In the genomic region with DNA sequence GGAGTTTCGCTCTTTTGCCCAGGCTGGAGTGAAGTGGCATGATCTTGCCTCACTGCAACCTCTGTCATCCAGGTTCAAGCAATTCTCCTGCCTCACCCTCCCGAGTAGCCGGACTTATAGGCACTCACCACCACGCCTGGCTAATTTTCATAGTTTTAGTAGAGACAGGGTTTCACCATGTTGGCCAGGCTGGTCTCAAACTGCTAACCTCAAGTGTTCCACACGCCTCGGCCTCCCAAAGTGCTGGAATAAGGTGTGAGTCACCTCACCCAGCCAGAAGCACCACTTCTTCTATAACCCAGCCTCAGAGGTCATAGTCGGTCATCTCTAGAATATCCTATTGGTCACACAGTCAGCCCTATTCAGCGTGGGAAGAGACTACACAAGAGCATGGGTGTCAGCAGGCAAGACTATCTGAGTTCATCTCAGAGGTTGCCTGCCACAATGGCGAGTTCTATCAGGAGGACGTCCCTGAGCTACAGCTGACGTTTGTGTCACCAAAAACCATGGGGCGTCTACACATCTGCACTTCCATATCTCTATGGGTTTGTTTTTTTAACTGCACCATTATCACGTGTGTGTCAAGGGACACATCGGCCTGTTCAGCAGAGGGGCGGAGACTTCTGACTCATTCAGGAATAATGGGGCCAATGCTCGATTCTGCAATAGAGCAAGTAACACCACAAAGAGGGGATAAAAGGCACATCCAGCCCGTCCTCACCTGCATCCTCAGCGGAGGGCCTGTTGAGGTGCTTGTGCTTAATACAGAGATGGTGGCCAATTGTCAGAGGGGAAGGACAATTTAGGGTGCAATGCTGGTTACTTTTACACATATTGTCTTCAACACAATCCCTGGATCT, we compare ENCODE assay signal across 1 cellular context.
TF ChIP-seq lines count a peak whose summit lies in the region.

No MANE protein-coding gene starts in this region.

TF ChIP-seq in K562, 482 proteins besides CTCF, POLR2A, EP300 and RAD21 (continued from another document and continues in another):
- TF ChIP-seq, protein P1, sequence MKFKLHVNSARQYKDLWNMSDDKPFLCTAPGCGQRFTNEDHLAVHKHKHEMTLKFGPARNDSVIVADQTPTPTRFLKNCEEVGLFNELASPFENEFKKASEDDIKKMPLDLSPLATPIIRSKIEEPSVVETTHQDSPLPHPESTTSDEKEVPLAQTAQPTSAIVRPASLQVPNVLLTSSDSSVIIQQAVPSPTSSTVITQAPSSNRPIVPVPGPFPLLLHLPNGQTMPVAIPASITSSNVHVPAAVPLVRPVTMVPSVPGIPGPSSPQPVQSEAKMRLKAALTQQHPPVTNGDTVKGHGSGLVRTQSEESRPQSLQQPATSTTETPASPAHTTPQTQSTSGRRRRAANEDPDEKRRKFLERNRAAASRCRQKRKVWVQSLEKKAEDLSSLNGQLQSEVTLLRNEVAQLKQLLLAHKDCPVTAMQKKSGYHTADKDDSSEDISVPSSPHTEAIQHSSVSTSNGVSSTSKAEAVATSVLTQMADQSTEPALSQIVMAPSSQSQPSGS (CRISPR knock-in tag; IDR thresholded peaks at IDR 0.05), result no peak
- TF ChIP-seq POLR2G (IDR thresholded peaks at IDR 0.05; ENCODE audit: low read depth, low read length) (no peak), ZNF511 (CRISPR knock-in tag; IDR thresholded peaks at IDR 0.05) (no peak), POLR3A (IDR thresholded peaks at IDR 0.05; ENCODE audit: borderline replicate concordance, extremely low read depth, insufficient read depth, insufficient read length) (no peak), VEZF1 (CRISPR knock-in tag; IDR thresholded peaks at IDR 0.05) (peak; percentile 71), ZNF512 (tag; IDR thresholded peaks at IDR 0.05) (peak; percentile 8; the same call in 1 of the 2 replicates), CAMTA2 (CRISPR knock-in tag; conservative IDR thresholded peaks at IDR 0.05) (no peak), ZNF239 (CRISPR knock-in tag; IDR thresholded peaks at IDR 0.05) (peak; percentile 68), ZNF589 (CRISPR knock-in tag; IDR thresholded peaks at IDR 0.05; ENCODE audit: low read depth) (peak; percentile 69; the same call in 1 of the 2 replicates), ZBTB12 (CRISPR knock-in tag; IDR thresholded peaks at IDR 0.05) (peak; percentile 75), CCNT2 (IDR thresholded peaks at IDR 0.05; ENCODE audit: borderline replicate concordance, extremely low read depth, insufficient read length, low read depth, low read length) (peak; percentile 79), EWSR1 (IDR thresholded peaks at IDR 0.05; ENCODE audit: borderline replicate concordance, low read depth, partially characterized antibody) (no peak), ZNF12 (CRISPR knock-in tag; IDR thresholded peaks at IDR 0.05) (peak; percentile 69; the same call in 1 of the 2 replicates), SAFB (IDR thresholded peaks at IDR 0.05; ENCODE audit: borderline replicate concordance, low read depth, low read length) (no peak), CREB1 (IDR thresholded peaks at IDR 0.05) (peak; percentile 83), CREB1 (CRISPR knock-in tag; IDR thresholded peaks at IDR 0.05) (peak; percentile 85), NCOA1 (IDR thresholded peaks at IDR 0.05; ENCODE audit: low read depth) (peak; percentile 85; the same call in 1 of the 2 replicates), MNT (conservative IDR thresholded peaks at IDR 0.05) (peak; percentile 95 to 98), ZSCAN29 (IDR thresholded peaks at IDR 0.05) (peak; percentile 53; the same call in 1 of the 2 replicates), THAP12 (CRISPR knock-in tag; IDR thresholded peaks at IDR 0.05) (no peak), CHD4 (IDR thresholded peaks at IDR 0.05; ENCODE audit: insufficient read depth, insufficient replicate concordance, low read depth, low read length, poor library complexity, severe bottlenecking) (peak; percentile 38), ARID1B (IDR thresholded peaks at IDR 0.05) (peak; percentile 87), DNMT1 (IDR thresholded peaks at IDR 0.05) (no peak), C11orf30 (IDR thresholded peaks at IDR 0.05; ENCODE audit: low read depth) (peak; percentile 32), MAFF (IDR thresholded peaks at IDR 0.05; ENCODE audit: low read length) (peak; percentile 34; the same call in 1 of the 2 replicates), E2F1 (CRISPR knock-in tag; IDR thresholded peaks at IDR 0.05) (peak; percentile 56; the same call in 1 of the 2 replicates), ZNF146 (CRISPR knock-in tag; IDR thresholded peaks at IDR 0.05; ENCODE audit: unreplicated experiment) (no peak), ZNF3 (CRISPR knock-in tag; IDR thresholded peaks at IDR 0.05) (no peak), DMBX1 (CRISPR knock-in tag; IDR thresholded peaks at IDR 0.05; ENCODE audit: borderline replicate concordance) (no peak; the same call in none of the 2 replicates), ADNP (tag; IDR thresholded peaks at IDR 0.05) (peak; percentile 84), MYBL2 (IDR thresholded peaks at IDR 0.05; ENCODE audit: low read depth) (peak; percentile 8; the same call in 1 of the 2 replicates), MYBL2 (CRISPR knock-in tag; IDR thresholded peaks at IDR 0.05; ENCODE audit: borderline replicate concordance) (no peak), HMGN3 (IDR thresholded peaks at IDR 0.05; ENCODE audit: borderline replicate concordance, extremely low read depth, insufficient read length, low read depth, low read length) (peak; percentile 49), HDAC1 (IDR thresholded peaks at IDR 0.05) (peak in 1 of 2 experiments; percentile 86; a peak in 2 of 4 replicates)
- TF ChIP-seq, protein P2, sequence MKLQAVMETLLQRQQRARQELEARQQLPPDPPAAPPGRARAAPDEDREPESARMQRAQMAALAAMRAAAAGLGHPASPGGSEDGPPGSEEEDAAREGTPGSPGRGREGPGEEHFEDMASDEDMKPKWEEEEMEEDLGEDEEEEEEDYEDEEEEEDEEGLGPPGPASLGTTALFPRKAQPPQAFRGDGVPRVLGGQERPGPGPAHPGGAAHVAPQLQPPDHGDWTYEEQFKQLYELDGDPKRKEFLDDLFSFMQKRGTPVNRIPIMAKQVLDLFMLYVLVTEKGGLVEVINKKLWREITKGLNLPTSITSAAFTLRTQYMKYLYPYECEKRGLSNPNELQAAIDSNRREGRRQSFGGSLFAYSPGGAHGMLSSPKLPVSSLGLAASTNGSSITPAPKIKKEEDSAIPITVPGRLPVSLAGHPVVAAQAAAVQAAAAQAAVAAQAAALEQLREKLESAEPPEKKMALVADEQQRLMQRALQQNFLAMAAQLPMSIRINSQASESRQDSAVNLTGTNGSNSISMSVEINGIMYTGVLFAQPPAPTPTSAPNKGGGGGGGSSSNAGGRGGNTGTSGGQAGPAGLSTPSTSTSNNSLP (IDR thresholded peaks at IDR 0.05; ENCODE audit: borderline replicate concordance, low read depth, low read length), result 0 out of 2 replicates have a peak, but pooled peaks have one; percentile 35
- TF ChIP-seq, protein P3, sequence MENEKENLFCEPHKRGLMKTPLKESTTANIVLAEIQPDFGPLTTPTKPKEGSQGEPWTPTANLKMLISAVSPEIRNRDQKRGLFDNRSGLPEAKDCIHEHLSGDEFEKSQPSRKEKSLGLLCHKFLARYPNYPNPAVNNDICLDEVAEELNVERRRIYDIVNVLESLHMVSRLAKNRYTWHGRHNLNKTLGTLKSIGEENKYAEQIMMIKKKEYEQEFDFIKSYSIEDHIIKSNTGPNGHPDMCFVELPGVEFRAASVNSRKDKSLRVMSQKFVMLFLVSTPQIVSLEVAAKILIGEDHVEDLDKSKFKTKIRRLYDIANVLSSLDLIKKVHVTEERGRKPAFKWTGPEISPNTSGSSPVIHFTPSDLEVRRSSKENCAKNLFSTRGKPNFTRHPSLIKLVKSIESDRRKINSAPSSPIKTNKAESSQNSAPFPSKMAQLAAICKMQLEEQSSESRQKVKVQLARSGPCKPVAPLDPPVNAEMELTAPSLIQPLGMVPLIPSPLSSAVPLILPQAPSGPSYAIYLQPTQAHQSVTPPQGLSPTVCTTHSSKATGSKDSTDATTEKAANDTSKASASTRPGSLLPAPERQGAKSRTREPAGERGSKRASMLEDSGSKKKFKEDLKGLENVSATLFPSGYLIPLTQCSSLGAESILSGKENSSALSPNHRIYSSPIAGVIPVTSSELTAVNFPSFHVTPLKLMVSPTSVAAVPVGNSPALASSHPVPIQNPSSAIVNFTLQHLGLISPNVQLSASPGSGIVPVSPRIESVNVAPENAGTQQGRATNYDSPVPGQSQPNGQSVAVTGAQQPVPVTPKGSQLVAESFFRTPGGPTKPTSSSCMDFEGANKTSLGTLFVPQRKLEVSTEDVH (IDR thresholded peaks at IDR 0.05; ENCODE audit: low read depth, partially characterized antibody), result peak; percentile 52
- TF ChIP-seq, protein P4, sequence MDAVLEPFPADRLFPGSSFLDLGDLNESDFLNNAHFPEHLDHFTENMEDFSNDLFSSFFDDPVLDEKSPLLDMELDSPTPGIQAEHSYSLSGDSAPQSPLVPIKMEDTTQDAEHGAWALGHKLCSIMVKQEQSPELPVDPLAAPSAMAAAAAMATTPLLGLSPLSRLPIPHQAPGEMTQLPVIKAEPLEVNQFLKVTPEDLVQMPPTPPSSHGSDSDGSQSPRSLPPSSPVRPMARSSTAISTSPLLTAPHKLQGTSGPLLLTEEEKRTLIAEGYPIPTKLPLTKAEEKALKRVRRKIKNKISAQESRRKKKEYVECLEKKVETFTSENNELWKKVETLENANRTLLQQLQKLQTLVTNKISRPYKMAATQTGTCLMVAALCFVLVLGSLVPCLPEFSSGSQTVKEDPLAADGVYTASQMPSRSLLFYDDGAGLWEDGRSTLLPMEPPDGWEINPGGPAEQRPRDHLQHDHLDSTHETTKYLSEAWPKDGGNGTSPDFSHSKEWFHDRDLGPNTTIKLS (IDR thresholded peaks at IDR 0.05; ENCODE audit: borderline replicate concordance, low read depth), result peak; percentile 81
